12 cellular contexts compared by ENCODE assay signal in genomic region chr4:189302719-189303118, GRCh38.
DNase-seq lines count a peak whose midpoint lies in the region; ATAC-seq and TF ChIP-seq lines count a peak whose summit lies in the region.
"Had no signal": no experiment of that assay in that cellular context is flagged by ENCODE, and none has a peak within 500 bp of the region (broad histone marks: within the 10 kb centered on the region; RNA-seq: fewer than 3 reads in every experiment).

No MANE protein-coding gene starts in this region.

- peak overlapping the region; percentile 67 for H3K27ac ChIP-seq in RWPE2 (ENCODE audit: poor library complexity, severe bottlenecking)
- H3K27ac ChIP-seq: C4-2B had no signal

- H3K4me3 Mint-ChIP-seq in chondrocyte (ENCODE audit: unreplicated experiment), result no peak overlapping the region
- H3K4me3 Mint-ChIP-seq in stimulated activated effector memory CD8-positive, alpha-beta T cell treated with anti-CD3 and anti-CD28 coated beads, Interleukin-12 subunit alpha, Interleukin-12 subunit beta, amount 100 ng/mL, for 72 hours, result no peak overlapping the region
- H3K4me3 Mint-ChIP-seq: CD4-positive, alpha-beta T cell had no signal

- H3K36me3 Mint-ChIP-seq in chondrocyte (ENCODE audit: low read depth), result no peaks in the 10 kb centered on the region
- no peaks in the 10 kb centered on the region for H3K36me3 Mint-ChIP-seq in stimulated activated effector memory CD8-positive, alpha-beta T cell treated with anti-CD3 and anti-CD28 coated beads, Interleukin-12 subunit alpha, Interleukin-12 subunit beta, amount 100 ng/mL, for 72 hours

- no peaks in the 10 kb centered on the region for H3K27me3 ChIP-seq in RWPE2 (ENCODE audit: insufficient read depth, poor library complexity, severe bottlenecking)

- H3K4me1 ChIP-seq in RWPE2 (ENCODE audit: insufficient read depth, poor library complexity, severe bottlenecking), result peaks cover 24% of the 10 kb centered on the region
- H3K4me1 ChIP-seq: Caco-2, HAP-1 had no signal

- no peak overlapping the region for H3K4me3 ChIP-seq in RWPE2 (ENCODE audit: severe bottlenecking)
- H3K4me3 ChIP-seq: HAP-1 had no signal

- H3K36me3 ChIP-seq in RWPE2 (ENCODE audit: low read depth), result no peaks in the 10 kb centered on the region
- H3K36me3 ChIP-seq: HAP-1 had no signal

- TF ChIP-seq CTCF in RWPE2 (IDR thresholded peaks at IDR 0.05; ENCODE audit: poor library complexity, severe bottlenecking), result no peak
- no peak for TF ChIP-seq CTCF in chondrocyte (IDR thresholded peaks at IDR 0.05)

- no peaks in the 10 kb centered on the region for H3K9me3 ChIP-seq in RWPE2 (ENCODE audit: severe bottlenecking)
- H3K9me3 ChIP-seq: Caco-2, HAP-1 had no signal

- ATAC-seq in RWPE2 (ENCODE audit: low read depth) (peak; percentile 91), esophagus mucosa (peak; percentile 87), HG03378 (IDR thresholded peaks at IDR 0.05; ENCODE audit: unreplicated experiment) (no peak)
- ATAC-seq in stimulated activated effector memory CD8-positive, alpha-beta T cell treated with anti-CD3 and anti-CD28 coated beads, Interleukin-12 subunit alpha, Interleukin-12 subunit beta, amount 100 ng/mL, for 72 hours, result no peak
- ATAC-seq: HepG2 had no signal

- DNase-seq in HPDE6-E6E7 (ENCODE audit: extremely low spot score), result peak; percentile 77
- DNase-seq in RWPE2 (ENCODE audit: low spot score), result no peak
- DNase-seq in chondrocyte (ENCODE audit: low spot score), result no peak
- DNase-seq in stimulated activated effector memory CD8-positive, alpha-beta T cell treated with anti-CD3 and anti-CD28 coated beads, Interleukin-12 subunit alpha, Interleukin-12 subunit beta, amount 100 ng/mL, for 72 hours (ENCODE audit: low spot score in 2 of 2), result no peak
- DNase-seq: AML-193; Caco-2; CD4-positive, alpha-beta T cell had no signal

- H3K27ac Mint-ChIP-seq in chondrocyte (ENCODE audit: unreplicated experiment), result no peak overlapping the region
- H3K27ac Mint-ChIP-seq in stimulated activated effector memory CD8-positive, alpha-beta T cell treated with anti-CD3 and anti-CD28 coated beads, Interleukin-12 subunit alpha, Interleukin-12 subunit beta, amount 100 ng/mL, for 72 hours, result no peak overlapping the region
- H3K27ac Mint-ChIP-seq: CD4-positive, alpha-beta T cell had no signal

- H3K27me3 Mint-ChIP-seq in chondrocyte (ENCODE audit: low read depth), result no peaks in the 10 kb centered on the region
- H3K27me3 Mint-ChIP-seq: CD4-positive, alpha-beta T cell had no signal

- H3K9me3 Mint-ChIP-seq in chondrocyte (ENCODE audit: low read depth), result peaks cover 11% of the 10 kb centered on the region
- peaks cover 14% of the 10 kb centered on the region for H3K9me3 Mint-ChIP-seq in stimulated activated effector memory CD8-positive, alpha-beta T cell treated with anti-CD3 and anti-CD28 coated beads, Interleukin-12 subunit alpha, Interleukin-12 subunit beta, amount 100 ng/mL, for 72 hours

- H3K4me1 Mint-ChIP-seq in chondrocyte (ENCODE audit: low read depth), result peaks cover 3% of the 10 kb centered on the region
- no peaks in the 10 kb centered on the region for H3K4me1 Mint-ChIP-seq in stimulated activated effector memory CD8-positive, alpha-beta T cell treated with anti-CD3 and anti-CD28 coated beads, Interleukin-12 subunit alpha, Interleukin-12 subunit beta, amount 100 ng/mL, for 72 hours

Comparison
In these comparisons a context has a peak if more than half of its experiments do, and no peak if none do; other contexts are left out.
1. ATAC-seq: peak in RWPE2 (single experiment) and esophagus mucosa (single experiment); none in HG03378 (single experiment) and stimulated activated effector memory CD8-positive, alpha-beta T cell treated with anti-CD3 and anti-CD28 coated beads, Interleukin-12 subunit alpha, Interleukin-12 subunit beta, amount 100 ng/mL, for 72 hours (single experiment).